In genomic region chr1:108504447-108504846, GRCh38 we compare ENCODE assay signal across 1 cellular context.
TF ChIP-seq lines count a peak whose summit lies in the region.

No MANE protein-coding gene starts in this region.

TF ChIP-seq in HCT116, 20 proteins besides CTCF, POLR2A, EP300 and RAD21:
- TF ChIP-seq CBX3 (IDR thresholded peaks at IDR 0.05; ENCODE audit: low read depth) (no peak), POLR2AphosphoS5 (IDR thresholded peaks at IDR 0.05; ENCODE audit: low read depth, low read length) (no peak), EZH2phosphoT487 (IDR thresholded peaks at IDR 0.05; ENCODE audit: borderline replicate concordance) (no peak), JUND (IDR thresholded peaks at IDR 0.05) (no peak), EZH2 (IDR thresholded peaks at IDR 0.05) (no peak), ELF1 (IDR thresholded peaks at IDR 0.05; ENCODE audit: borderline replicate concordance, low read depth) (no peak)
